In the genomic region with DNA sequence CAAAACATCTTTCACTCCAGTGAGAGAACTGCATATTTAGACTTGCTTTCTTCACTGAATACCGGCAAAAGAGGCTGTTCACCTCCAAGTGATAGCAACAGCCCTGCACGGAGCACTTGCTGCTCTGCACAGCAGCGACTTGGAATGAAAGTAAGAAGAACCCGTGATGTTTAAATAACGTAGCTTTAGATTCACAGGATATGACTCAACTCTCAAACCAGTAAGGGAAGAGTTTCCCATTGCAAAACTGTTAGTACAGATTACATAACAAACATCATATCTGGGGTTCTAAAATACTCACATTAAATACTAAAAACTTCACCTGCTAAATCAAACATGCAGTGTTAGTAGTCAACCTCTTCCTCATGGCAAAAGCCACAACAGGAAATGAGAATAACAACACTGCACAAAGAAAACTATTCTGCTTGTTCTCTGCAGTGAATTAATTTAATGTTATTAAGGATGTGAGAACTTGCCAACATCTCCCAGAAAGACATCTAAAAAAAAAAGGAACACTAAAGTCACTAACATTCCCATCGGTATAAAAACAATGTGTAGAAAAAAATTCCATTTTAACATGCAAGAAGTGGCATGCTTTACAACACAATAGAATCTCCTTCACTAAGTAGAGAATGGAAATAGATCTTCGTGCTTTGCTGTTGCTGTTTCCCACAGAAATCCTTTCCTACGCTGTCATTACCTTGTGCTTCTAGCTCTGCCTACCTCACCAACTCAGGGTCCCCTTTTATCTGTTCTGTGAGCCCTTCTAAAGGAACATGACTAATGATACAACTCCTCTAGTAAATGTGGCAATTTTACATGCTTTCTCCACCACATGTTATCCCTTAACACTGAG, we compare ENCODE assay signal across 9 cellular contexts.
DNase-seq lines count a peak whose midpoint lies in the region; ATAC-seq, FAIRE-seq and TF ChIP-seq lines count a peak whose summit lies in the region.
"Had no signal": no experiment of that assay in that cellular context is flagged by ENCODE, and none has a peak within 500 bp of the region (broad histone marks: within the 10 kb centered on the region; RNA-seq: fewer than 3 reads in every experiment).

No MANE protein-coding gene starts in this region.

- 16 to 24% methylated on average over 4 to 8 of the region's 8 CpGs for WGBS in gastroesophageal sphincter (ENCODE audit: low coverage in 1 of 2), 2 donors
- WGBS in ovary, 3 donors: 12 to 21% (median 19%) methylated on average over 8 of the region's 8 CpGs

- H3K27me3 Mint-ChIP-seq in activated CD4-positive, alpha-beta T cell treated with anti-CD3 and anti-CD28 coated beads for 36 hours: peaks cover 7% of the 10 kb centered on the region
- peaks cover 3% of the 10 kb centered on the region for H3K27me3 Mint-ChIP-seq in activated CD4-positive, alpha-beta memory T cell treated with anti-CD3 and anti-CD28 coated beads, Interleukin-2, amount 10 ng/mL, durations not matched to agents 7 days and 5 days

- DNase-seq in activated CD4-positive, alpha-beta T cell treated with anti-CD3 and anti-CD28 coated beads for 36 hours: peak; percentile 56
- DNase-seq in activated CD4-positive, alpha-beta T cell treated with anti-CD3 and anti-CD28 coated beads, Interleukin-2, amount 50 U/mL, for 48 hours: no peak
- DNase-seq in H54 (ENCODE audit: insufficient read length, low spot score) (peak; percentile 21), Kasumi-1 (lab: John Stamatoyannopoulos, UW) (peak; percentile 94 to 95), ovary (no peak), ureter (ENCODE audit: low spot score) (no peak)
- DNase-seq in activated CD4-positive, alpha-beta memory T cell treated with anti-CD3 and anti-CD28 coated beads, Interleukin-2, amount 10 ng/mL, durations not matched to agents 7 days and 5 days: peak; percentile 19

- no peak overlapping the region for H3K27ac Mint-ChIP-seq in activated CD4-positive, alpha-beta T cell treated with anti-CD3 and anti-CD28 coated beads for 36 hours
- H3K27ac Mint-ChIP-seq in activated CD4-positive, alpha-beta memory T cell treated with anti-CD3 and anti-CD28 coated beads, Interleukin-2, amount 10 ng/mL, durations not matched to agents 7 days and 5 days: no peak overlapping the region
- H3K27ac Mint-ChIP-seq: nephron had no signal

- intact Hi-C loops in activated CD4-positive, alpha-beta T cell treated with anti-CD3 and anti-CD28 coated beads for 36 hours (cut with DNase I, micrococcal nuclease): loop anchor here (5.0 to 10.0 kb wide), 2 partner anchors 117 to 289 kb away; no protein-coding TSS in a partner anchor
- intact Hi-C loops in ovary (cut with DNase I): no loop called here

- H3K27ac ChIP-seq in gastroesophageal sphincter: peak overlapping the region in 2 of 4 donors; percentile 34 to 42
- no peak overlapping the region for H3K27ac ChIP-seq in ovary

- no peaks in the 10 kb centered on the region for H3K9me3 ChIP-seq in gastroesophageal sphincter
- H3K9me3 ChIP-seq in ovary: no peaks in the 10 kb centered on the region

- no peak for TF ChIP-seq CTCF in gastroesophageal sphincter (IDR thresholded peaks at IDR 0.05)
- no peak for TF ChIP-seq CTCF in ovary (IDR thresholded peaks at IDR 0.05)

- TF ChIP-seq EP300 in gastroesophageal sphincter (IDR thresholded peaks at IDR 0.05) (no peak), ovary (IDR thresholded peaks at IDR 0.05) (no peak)

- H3K4me3 Mint-ChIP-seq in activated CD4-positive, alpha-beta T cell treated with anti-CD3 and anti-CD28 coated beads for 36 hours: peak overlapping the region; percentile 30
- H3K4me3 Mint-ChIP-seq in activated CD4-positive, alpha-beta memory T cell treated with anti-CD3 and anti-CD28 coated beads, Interleukin-2, amount 10 ng/mL, durations not matched to agents 7 days and 5 days: no peak overlapping the region

- POLR2A ChIA-PET in activated CD4-positive, alpha-beta T cell treated with anti-CD3 and anti-CD28 coated beads for 36 hours (lab: Charles Lee): no interaction called here
- POLR2A ChIA-PET in activated CD4-positive, alpha-beta memory T cell treated with anti-CD3 and anti-CD28 coated beads, Interleukin-2, amount 10 ng/mL, durations not matched to agents 7 days and 5 days (lab: Charles Lee): no interaction called here

- H3K9me3 Mint-ChIP-seq in activated CD4-positive, alpha-beta T cell treated with anti-CD3 and anti-CD28 coated beads for 36 hours (ENCODE audit: low read depth): no peaks in the 10 kb centered on the region
- no peaks in the 10 kb centered on the region for H3K9me3 Mint-ChIP-seq in activated CD4-positive, alpha-beta memory T cell treated with anti-CD3 and anti-CD28 coated beads, Interleukin-2, amount 10 ng/mL, durations not matched to agents 7 days and 5 days
- H3K9me3 Mint-ChIP-seq: nephron had no signal

- CTCF ChIA-PET in activated CD4-positive, alpha-beta T cell treated with anti-CD3 and anti-CD28 coated beads for 36 hours (lab: Charles Lee): interaction anchor here (1.3 kb wide), 1 partner anchor 105 kb away, joined by 3 read pairs; no protein-coding TSS in a partner anchor
- CTCF ChIA-PET in activated CD4-positive, alpha-beta memory T cell treated with anti-CD3 and anti-CD28 coated beads, Interleukin-2, amount 10 ng/mL, durations not matched to agents 7 days and 5 days (lab: Charles Lee): no interaction called here

- H3K27me3 ChIP-seq in gastroesophageal sphincter: no peaks in the 10 kb centered on the region
- no peaks in the 10 kb centered on the region for H3K27me3 ChIP-seq in ovary

- H3K36me3 ChIP-seq in gastroesophageal sphincter: no peaks in the 10 kb centered on the region
- no peaks in the 10 kb centered on the region for H3K36me3 ChIP-seq in ovary

- no peaks in the 10 kb centered on the region for H3K4me1 ChIP-seq in gastroesophageal sphincter
- H3K4me1 ChIP-seq in ovary (ENCODE audit: insufficient read depth): no peaks in the 10 kb centered on the region

- peak overlapping the region; percentile 30 to 38 for H3K4me3 ChIP-seq in gastroesophageal sphincter
- peak overlapping the region; percentile 15 for H3K4me3 ChIP-seq in ovary

- TF ChIP-seq POLR2A in H54 (IDR thresholded peaks at IDR 0.05; ENCODE audit: low read depth, low read length) (peak; percentile 29; the same call in 1 of the 2 replicates), gastroesophageal sphincter (IDR thresholded peaks at IDR 0.05) (peak; percentile 32 to 42), ovary (IDR thresholded peaks at IDR 0.05) (no peak)

- peak; percentile 99 for FAIRE-seq in H54 (lab: Jason Lieb, UNC)

- no peaks in the 10 kb centered on the region for H3K36me3 Mint-ChIP-seq in activated CD4-positive, alpha-beta T cell treated with anti-CD3 and anti-CD28 coated beads for 36 hours (ENCODE audit: low read depth)
- no peaks in the 10 kb centered on the region for H3K36me3 Mint-ChIP-seq in activated CD4-positive, alpha-beta memory T cell treated with anti-CD3 and anti-CD28 coated beads, Interleukin-2, amount 10 ng/mL, durations not matched to agents 7 days and 5 days (ENCODE audit: low read depth)

- peak; percentile 99 for ATAC-seq in activated CD4-positive, alpha-beta T cell treated with anti-CD3 and anti-CD28 coated beads for 36 hours
- ATAC-seq in gastroesophageal sphincter: peak; percentile 71

- peaks cover 13% of the 10 kb centered on the region for H3K4me1 Mint-ChIP-seq in activated CD4-positive, alpha-beta T cell treated with anti-CD3 and anti-CD28 coated beads for 36 hours
- H3K4me1 Mint-ChIP-seq in activated CD4-positive, alpha-beta memory T cell treated with anti-CD3 and anti-CD28 coated beads, Interleukin-2, amount 10 ng/mL, durations not matched to agents 7 days and 5 days: peaks cover 7% of the 10 kb centered on the region
- H3K4me1 Mint-ChIP-seq: nephron had no signal

Comparison
In these comparisons a context has a peak if more than half of its experiments do, and no peak if none do; other contexts are left out.
1. DNase-seq: peak in activated CD4-positive, alpha-beta T cell treated with anti-CD3 and anti-CD28 coated beads for 36 hours (single experiment), H54 (single experiment), Kasumi-1 (2 of 2) and activated CD4-positive, alpha-beta memory T cell treated with anti-CD3 and anti-CD28 coated beads, Interleukin-2, amount 10 ng/mL, durations not matched to agents 7 days and 5 days (single experiment); none in activated CD4-positive, alpha-beta T cell treated with anti-CD3 and anti-CD28 coated beads, Interleukin-2, amount 50 U/mL, for 48 hours (0 of 2), ovary (0 of 5) and ureter (single experiment).
2. intact Hi-C loops: an anchor here in activated CD4-positive, alpha-beta T cell treated with anti-CD3 and anti-CD28 coated beads for 36 hours (5.0 to 10.0 kb wide); none called in ovary.